ENCODE assay signal across 18 cellular contexts in genomic region chr2:9315280-9315847, GRCh38.
DNase-seq lines count a peak whose midpoint lies in the region; ATAC-seq and TF ChIP-seq lines count a peak whose summit lies in the region.
"Had no signal": no experiment of that assay in that cellular context is flagged by ENCODE, and none has a peak within 500 bp of the region (broad histone marks: within the 10 kb centered on the region; RNA-seq: fewer than 3 reads in every experiment).

No MANE protein-coding gene starts in this region.

- H3K4me1 Mint-ChIP-seq in Caco-2 (ENCODE audit: low read depth, unreplicated experiment) (peaks cover 13% of the 10 kb centered on the region), WTC11 (peaks cover 13% of the 10 kb centered on the region), mesothelial cell of epicardium (peaks cover 39% of the 10 kb centered on the region)

- no peak for TF ChIP-seq CTCF in Caco-2 (IDR thresholded peaks at IDR 0.05; ENCODE audit: insufficient read depth in 1 of 2, low read depth in 1 of 2, low read length in 1 of 2, severe bottlenecking in 1 of 2, unreplicated experiment in 1 of 2)
- no peak for TF ChIP-seq CTCF in WTC11 (IDR thresholded peaks at IDR 0.05)
- TF ChIP-seq CTCF in esophagus squamous epithelium (IDR thresholded peaks at IDR 0.05): no peak
- TF ChIP-seq CTCF in mesothelial cell of epicardium (IDR thresholded peaks at IDR 0.05; ENCODE audit: unreplicated experiment): no peak
- TF ChIP-seq CTCF in heart left ventricle (IDR thresholded peaks at IDR 0.05): no peak

- H3K9me3 Mint-ChIP-seq in Caco-2 (ENCODE audit: unreplicated experiment) (no peaks in the 10 kb centered on the region), WTC11 (no peaks in the 10 kb centered on the region), mesothelial cell of epicardium (no peaks in the 10 kb centered on the region)

- DNase-seq in Caco-2: peak; percentile 41 to 71
- no peak for DNase-seq in WTC11 (ENCODE audit: low spot score)
- no peak for DNase-seq in esophagus squamous epithelium (lab: John Stamatoyannopoulos, UW)
- DNase-seq in mesothelial cell of epicardium (ENCODE audit: low spot score in 2 of 2, unreplicated experiment in 2 of 2): no peak
- no peak for DNase-seq in heart left ventricle
- DNase-seq in stimulated activated naive CD4-positive, alpha-beta T cell (lab: John Stamatoyannopoulos, UW): no peak
- DNase-seq: 8988T; activated CD8-positive, alpha-beta memory T cell treated with anti-CD3 and anti-CD28 coated beads, Interleukin-2, amount 50 U/mL, for 4 hours; activated effector memory CD4-positive, alpha-beta T cell treated with anti-CD3 and anti-CD28 coated beads, Interleukin-2, amount 50 U/mL, for 16 hours; left ventricle myocardium inferior; NCI-H748 treated with DMSO at 0.1 percent for 48 hours; SIG-M5; substantia nigra had no signal

- H3K4me1 ChIP-seq in Caco-2 (peaks cover 9% of the 10 kb centered on the region), esophagus squamous epithelium (peaks cover 25 to 63% (median 36%) of the 10 kb centered on the region in 3 donors), heart left ventricle (peaks cover 9 to 50% (median 41%) of the 10 kb centered on the region in 12 donors)

- no peaks in the 10 kb centered on the region for H3K36me3 ChIP-seq in Caco-2 (ENCODE audit: control insufficient read depth, insufficient read depth, low read length)
- H3K36me3 ChIP-seq in esophagus squamous epithelium: no peaks in the 10 kb centered on the region
- H3K36me3 ChIP-seq in heart left ventricle: peaks cover 0 to 4% (median 0%) of the 10 kb centered on the region in 9 donors
- H3K36me3 ChIP-seq: left ventricle myocardium inferior, neutrophil, vagina had no signal

- POLR2A ChIA-PET in Caco-2 (lab: Charles Lee) (no interaction called here), WTC11 (lab: Charles Lee) (no interaction called here)

- H3K4me3 ChIP-seq in Caco-2 (ENCODE audit: low read depth, low read length) (no peak overlapping the region), esophagus squamous epithelium (no peak overlapping the region), heart left ventricle (no peak overlapping the region)
- H3K4me3 ChIP-seq: left ventricle myocardium inferior, vagina had no signal

- H3K27ac ChIP-seq in esophagus squamous epithelium: peak overlapping the region; percentile 41 to 72 (median 60)
- no peak overlapping the region for H3K27ac ChIP-seq in heart left ventricle
- H3K27ac ChIP-seq: left ventricle myocardium inferior, neutrophil, vagina had no signal

- no peaks in the 10 kb centered on the region for H3K9me3 ChIP-seq in Caco-2
- no peaks in the 10 kb centered on the region for H3K9me3 ChIP-seq in esophagus squamous epithelium
- H3K9me3 ChIP-seq in heart left ventricle: no peaks in the 10 kb centered on the region
- H3K9me3 ChIP-seq: left ventricle myocardium inferior, neutrophil, vagina had no signal

- 45 to 52% methylated on average over 16 of the region's 16 CpGs for WGBS in esophagus squamous epithelium, 2 donors
- WGBS in heart left ventricle, 4 donors: 91 to 95% (median 93%) methylated on average over 16 of the region's 16 CpGs

- BruUV-seq in Caco-2 (replicated peaks; lab: Mats Ljungman, UMichigan): no TSS peak

- CTCF ChIA-PET in Caco-2 (lab: Charles Lee): no interaction called here
- CTCF ChIA-PET in WTC11 (lab: Charles Lee): no interaction called here

- H3K27ac Mint-ChIP-seq in Caco-2 (ENCODE audit: unreplicated experiment) (no peak overlapping the region), WTC11 (peak overlapping the region; percentile 35; the same call in 1 of the 2 replicates), mesothelial cell of epicardium (peak overlapping the region; percentile 4)

- H3K4me3 Mint-ChIP-seq in Caco-2 (ENCODE audit: unreplicated experiment) (no peak overlapping the region), WTC11 (no peak overlapping the region), mesothelial cell of epicardium (no peak overlapping the region)

- peak; percentile 63 for ATAC-seq in WTC11
- ATAC-seq in heart left ventricle: no peak
- ATAC-seq in HG02840 (IDR thresholded peaks at IDR 0.05; ENCODE audit: low FRiP score, unreplicated experiment): no peak
- no peak for ATAC-seq in HG02610 (IDR thresholded peaks at IDR 0.05; ENCODE audit: unreplicated experiment)
- ATAC-seq: HepG2 had no signal

- no peaks in the 10 kb centered on the region; the same call in 1 of the 2 replicates for H3K27me3 ChIP-seq in Caco-2 (replicated peaks; ENCODE audit: control insufficient read depth, insufficient read depth, low read length)
- H3K27me3 ChIP-seq in esophagus squamous epithelium: no peaks in the 10 kb centered on the region
- no peaks in the 10 kb centered on the region for H3K27me3 ChIP-seq in heart left ventricle
- H3K27me3 ChIP-seq: neutrophil, vagina had no signal

- H3K36me3 Mint-ChIP-seq in Caco-2 (ENCODE audit: insufficient read depth, unreplicated experiment) (peaks cover 3% of the 10 kb centered on the region), WTC11 (no peaks in the 10 kb centered on the region), mesothelial cell of epicardium (peaks cover 1% of the 10 kb centered on the region)

- H3K27me3 Mint-ChIP-seq in Caco-2 (ENCODE audit: insufficient read depth, unreplicated experiment) (no peaks in the 10 kb centered on the region), WTC11 (ENCODE audit: low read depth) (no peaks in the 10 kb centered on the region), mesothelial cell of epicardium (ENCODE audit: low read depth) (no peaks in the 10 kb centered on the region)

- TF ChIP-seq POLR2A in esophagus squamous epithelium (IDR thresholded peaks at IDR 0.05): no peak
- no peak for TF ChIP-seq POLR2A in heart left ventricle (IDR thresholded peaks at IDR 0.05)

- intact Hi-C loops in Caco-2 (cut with micrococcal nuclease; ENCODE audit: unreplicated experiment) (no loop called here), esophagus squamous epithelium (cut with DNase I) (no loop called here), heart left ventricle (cut with DNase I) (loop anchor here in 2 of 10 donors (5.0 to 10.0 kb wide), 3 partner anchors 51 to 108 kb away; partner anchors contain the start of gene ASAP2 (in 1 of the 2))

TF ChIP-seq in WTC11, 78 proteins besides CTCF, POLR2A, EP300 and RAD21:
- TF ChIP-seq, protein P1, sequence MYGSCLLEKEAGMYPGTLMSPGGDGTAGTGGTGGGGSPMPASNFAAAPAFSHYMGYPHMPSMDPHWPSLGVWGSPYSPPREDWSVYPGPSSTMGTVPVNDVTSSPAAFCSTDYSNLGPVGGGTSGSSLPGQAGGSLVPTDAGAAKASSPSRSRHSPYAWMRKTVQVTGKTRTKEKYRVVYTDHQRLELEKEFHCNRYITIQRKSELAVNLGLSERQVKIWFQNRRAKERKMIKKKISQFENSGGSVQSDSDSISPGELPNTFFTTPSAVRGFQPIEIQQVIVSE (CRISPR knock-in tag; IDR thresholded peaks at IDR 0.05; ENCODE audit: borderline replicate concordance): no peak
- TF ChIP-seq, protein P2, sequence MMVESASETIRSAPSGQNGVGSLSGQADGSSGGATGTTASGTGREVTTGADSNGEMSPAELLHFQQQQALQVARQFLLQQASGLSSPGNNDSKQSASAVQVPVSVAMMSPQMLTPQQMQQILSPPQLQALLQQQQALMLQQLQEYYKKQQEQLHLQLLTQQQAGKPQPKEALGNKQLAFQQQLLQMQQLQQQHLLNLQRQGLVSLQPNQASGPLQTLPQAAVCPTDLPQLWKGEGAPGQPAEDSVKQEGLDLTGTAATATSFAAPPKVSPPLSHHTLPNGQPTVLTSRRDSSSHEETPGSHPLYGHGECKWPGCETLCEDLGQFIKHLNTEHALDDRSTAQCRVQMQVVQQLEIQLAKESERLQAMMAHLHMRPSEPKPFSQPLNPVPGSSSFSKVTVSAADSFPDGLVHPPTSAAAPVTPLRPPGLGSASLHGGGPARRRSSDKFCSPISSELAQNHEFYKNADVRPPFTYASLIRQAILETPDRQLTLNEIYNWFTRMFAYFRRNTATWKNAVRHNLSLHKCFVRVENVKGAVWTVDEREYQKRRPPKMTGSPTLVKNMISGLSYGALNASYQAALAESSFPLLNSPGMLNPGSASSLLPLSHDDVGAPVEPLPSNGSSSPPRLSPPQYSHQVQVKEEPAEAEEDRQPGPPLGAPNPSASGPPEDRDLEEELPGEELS (CRISPR knock-in tag; IDR thresholded peaks at IDR 0.05): no peak
- TF ChIP-seq MYBL2 (CRISPR knock-in tag; IDR thresholded peaks at IDR 0.05): no peak
- TF ChIP-seq NR1H2 (CRISPR knock-in tag; IDR thresholded peaks at IDR 0.05): no peak
- TF ChIP-seq, protein P3, sequence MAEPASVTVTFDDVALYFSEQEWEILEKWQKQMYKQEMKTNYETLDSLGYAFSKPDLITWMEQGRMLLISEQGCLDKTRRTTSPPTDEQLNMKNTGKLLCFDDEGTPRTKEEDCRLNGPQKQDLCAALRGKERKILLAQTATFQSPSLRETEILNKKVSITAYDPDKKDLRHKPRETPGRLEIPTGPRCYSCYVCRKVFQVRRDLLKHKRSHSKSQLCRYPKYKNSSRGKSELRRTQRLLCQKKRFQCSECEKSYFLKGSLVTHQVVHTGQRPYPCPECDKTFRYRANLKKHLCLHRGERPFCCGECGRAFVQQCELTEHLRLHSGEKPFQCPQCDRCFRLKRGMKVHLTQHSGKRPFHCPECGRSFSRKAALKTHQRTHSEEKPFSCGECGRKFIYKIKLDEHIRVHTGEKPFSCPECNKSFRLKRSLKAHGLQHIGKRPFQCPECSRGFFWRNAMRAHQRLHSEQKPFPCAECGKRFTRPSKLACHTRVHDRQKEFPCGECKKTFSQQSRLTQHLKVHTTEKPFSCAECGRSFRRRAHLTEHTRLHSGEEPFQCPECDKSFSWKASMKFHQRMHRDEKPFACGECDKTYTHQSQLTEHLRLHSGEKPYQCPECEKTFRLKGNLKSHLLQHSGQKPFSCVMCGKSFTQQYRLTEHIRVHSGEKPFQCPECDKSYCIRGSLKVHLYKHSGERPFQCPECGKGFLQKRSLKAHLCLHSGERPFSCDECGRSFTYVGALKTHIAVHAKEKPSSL (CRISPR knock-in tag; conservative IDR thresholded peaks at IDR 0.05): no peak

Comparison
In these comparisons a context has a peak if more than half of its experiments do, and no peak if none do; other contexts are left out.
1. DNase-seq: peak in Caco-2 (2 of 2); none in WTC11 (single experiment), esophagus squamous epithelium (single experiment), mesothelial cell of epicardium (0 of 2), heart left ventricle (0 of 5) and stimulated activated naive CD4-positive, alpha-beta T cell (0 of 6).
2. H3K27ac ChIP-seq: peak in esophagus squamous epithelium (4 of 4); none in heart left ventricle (0 of 12).